ENCODE assay signal across 10 cellular contexts in the genomic region with DNA sequence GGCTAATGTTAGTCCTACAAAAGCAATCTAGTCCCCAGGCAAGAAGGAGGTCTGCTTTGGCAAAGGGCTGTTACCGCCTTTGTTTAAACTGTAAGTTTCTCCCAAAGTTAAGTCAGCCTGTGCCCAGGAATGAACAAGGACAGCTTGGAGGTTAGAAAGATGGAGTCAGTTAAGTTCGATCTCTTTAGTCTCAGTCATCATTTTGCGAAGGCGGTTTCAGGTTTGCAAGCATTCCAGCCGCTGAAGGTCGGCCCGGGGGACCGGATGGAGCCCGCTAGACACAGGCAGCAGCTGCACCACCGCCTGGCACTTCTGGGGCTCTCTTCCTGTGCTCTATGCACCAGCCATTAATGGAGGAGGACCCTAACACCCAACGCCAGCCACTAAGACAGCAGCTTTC.
DNase-seq lines count a peak whose midpoint lies in the region; ATAC-seq and TF ChIP-seq lines count a peak whose summit lies in the region.
"Had no signal": no experiment of that assay in that cellular context is flagged by ENCODE, and none has a peak within 500 bp of the region (broad histone marks: within the 10 kb centered on the region; RNA-seq: fewer than 3 reads in every experiment).

No MANE protein-coding gene starts in this region.

- no peaks in the 10 kb centered on the region for H3K27me3 ChIP-seq in left lung

- TF ChIP-seq CTCF in left lung (IDR thresholded peaks at IDR 0.05), result no peak

- peaks cover 19% of the 10 kb centered on the region for H3K36me3 Mint-ChIP-seq in T-helper 2 cell treated with Interferon-gamma antibody and Interleukin-4, amounts not matched to agents 5 μg/mL and 100 μg/mL, for 36 hours (ENCODE audit: low read depth)
- peaks cover 6% of the 10 kb centered on the region for H3K36me3 Mint-ChIP-seq in activated naive CD8-positive, alpha-beta T cell
- H3K36me3 Mint-ChIP-seq in stimulated activated effector memory CD8-positive, alpha-beta T cell treated with anti-CD3 and anti-CD28 coated beads, Interleukin-12 subunit alpha, Interleukin-12 subunit beta, amount 100 ng/mL, for 72 hours, result peaks cover 67% of the 10 kb centered on the region

- H3K36me3 ChIP-seq in left lung, result peaks cover 0 to 8% of the 10 kb centered on the region in 2 donors

- peaks cover 61% of the 10 kb centered on the region for H3K4me1 Mint-ChIP-seq in T-helper 2 cell treated with Interferon-gamma antibody and Interleukin-4, amounts not matched to agents 5 μg/mL and 100 μg/mL, for 36 hours (ENCODE audit: low read depth)
- peaks cover 83% of the 10 kb centered on the region for H3K4me1 Mint-ChIP-seq in activated naive CD8-positive, alpha-beta T cell (ENCODE audit: low read depth)
- peaks cover 97% of the 10 kb centered on the region for H3K4me1 Mint-ChIP-seq in stimulated activated effector memory CD8-positive, alpha-beta T cell treated with anti-CD3 and anti-CD28 coated beads, Interleukin-12 subunit alpha, Interleukin-12 subunit beta, amount 100 ng/mL, for 72 hours

- DNase-seq in T-helper 2 cell treated with Interferon-gamma antibody and Interleukin-4, amounts not matched to agents 5 μg/mL and 100 μg/mL, for 36 hours (ENCODE audit: low spot score), result no peak
- no peak for DNase-seq in T-helper 2 cell
- DNase-seq in left lung, result no peak
- no peak for DNase-seq in stimulated activated effector memory CD8-positive, alpha-beta T cell treated with anti-CD3 and anti-CD28 coated beads, Interleukin-12 subunit alpha, Interleukin-12 subunit beta, amount 100 ng/mL, for 72 hours (ENCODE audit: low spot score in 2 of 2)
- no peak for DNase-seq in DMS79 (lab: John Stamatoyannopoulos, UW)
- DNase-seq: NCI-H2171 treated with DMSO at 0.1 percent for 48 hours had no signal

- ATAC-seq in left lung (no peak), HG02885 (IDR thresholded peaks at IDR 0.05; ENCODE audit: poor library complexity, unreplicated experiment) (no peak), GM18520 (IDR thresholded peaks at IDR 0.05; ENCODE audit: unreplicated experiment) (no peak)
- ATAC-seq in stimulated activated effector memory CD8-positive, alpha-beta T cell treated with anti-CD3 and anti-CD28 coated beads, Interleukin-12 subunit alpha, Interleukin-12 subunit beta, amount 100 ng/mL, for 72 hours, result no peak

- peak overlapping the region; percentile 62 for H3K27ac Mint-ChIP-seq in T-helper 2 cell treated with Interferon-gamma antibody and Interleukin-4, amounts not matched to agents 5 μg/mL and 100 μg/mL, for 36 hours
- H3K27ac Mint-ChIP-seq in activated naive CD8-positive, alpha-beta T cell, result no peak overlapping the region
- H3K27ac Mint-ChIP-seq in stimulated activated effector memory CD8-positive, alpha-beta T cell treated with anti-CD3 and anti-CD28 coated beads, Interleukin-12 subunit alpha, Interleukin-12 subunit beta, amount 100 ng/mL, for 72 hours, result peak overlapping the region; percentile 93

- H3K27ac ChIP-seq in left lung, result peak overlapping the region; percentile 88 to 89
- H3K27ac ChIP-seq: HL-60 had no signal

- peaks cover 30 to 73% of the 10 kb centered on the region in 2 donors for H3K4me1 ChIP-seq in left lung

- H3K9me3 Mint-ChIP-seq in T-helper 2 cell treated with Interferon-gamma antibody and Interleukin-4, amounts not matched to agents 5 μg/mL and 100 μg/mL, for 36 hours, result no peaks in the 10 kb centered on the region
- no peaks in the 10 kb centered on the region for H3K9me3 Mint-ChIP-seq in activated naive CD8-positive, alpha-beta T cell (ENCODE audit: low read depth)
- no peaks in the 10 kb centered on the region for H3K9me3 Mint-ChIP-seq in stimulated activated effector memory CD8-positive, alpha-beta T cell treated with anti-CD3 and anti-CD28 coated beads, Interleukin-12 subunit alpha, Interleukin-12 subunit beta, amount 100 ng/mL, for 72 hours

- no peak overlapping the region for H3K4me3 ChIP-seq in left lung

- H3K9me3 ChIP-seq in left lung, result no peaks in the 10 kb centered on the region

- intact Hi-C loops in left lung (cut with DNase I), result no loop called here

- H3K4me3 Mint-ChIP-seq in T-helper 2 cell treated with Interferon-gamma antibody and Interleukin-4, amounts not matched to agents 5 μg/mL and 100 μg/mL, for 36 hours, result peak overlapping the region; percentile 56
- H3K4me3 Mint-ChIP-seq in activated naive CD8-positive, alpha-beta T cell, result peak overlapping the region; percentile 7
- H3K4me3 Mint-ChIP-seq in stimulated activated effector memory CD8-positive, alpha-beta T cell treated with anti-CD3 and anti-CD28 coated beads, Interleukin-12 subunit alpha, Interleukin-12 subunit beta, amount 100 ng/mL, for 72 hours, result peak overlapping the region; percentile 68

- no peaks in the 10 kb centered on the region for H3K27me3 Mint-ChIP-seq in T-helper 2 cell treated with Interferon-gamma antibody and Interleukin-4, amounts not matched to agents 5 μg/mL and 100 μg/mL, for 36 hours (ENCODE audit: low read depth)
- H3K27me3 Mint-ChIP-seq in activated naive CD8-positive, alpha-beta T cell, result no peaks in the 10 kb centered on the region

Comparison
In these comparisons a context has a peak if more than half of its experiments do, and no peak if none do; other contexts are left out.
1. H3K4me3 Mint-ChIP-seq: peak in every context shown above with its lines; median percentile 68 in stimulated activated effector memory CD8-positive, alpha-beta T cell treated with anti-CD3 and anti-CD28 coated beads, Interleukin-12 subunit alpha, Interleukin-12 subunit beta, amount 100 ng/mL, for 72 hours; 56 in T-helper 2 cell treated with Interferon-gamma antibody and Interleukin-4, amounts not matched to agents 5 μg/mL and 100 μg/mL, for 36 hours; 7 in activated naive CD8-positive, alpha-beta T cell.